18 cellular contexts compared by ENCODE assay signal in genomic region chr1:91842563-91842962, GRCh38. TPM values are rescaled to one million over a fixed set of nuclear protein-coding genes. Genes with fewer than 3 reads are reported as not detected.
DNase-seq lines count a peak whose midpoint lies in the region; ATAC-seq and TF ChIP-seq lines count a peak whose summit lies in the region.
"Had no signal": no experiment of that assay in that cellular context is flagged by ENCODE, and none has a peak within 500 bp of the region (broad histone marks: within the 10 kb centered on the region; RNA-seq: fewer than 3 reads in every experiment).

No MANE protein-coding gene starts in this region.

- TF ChIP-seq CTCF in HEK293 (tag by site-specific recombination; IDR thresholded peaks at IDR 0.05), result no peak

- H2AFZ ChIP-seq in mesenchymal stem cell (ENCODE audit: low read depth, low read length), result no peak overlapping the region

- H3K4me2 ChIP-seq in mesenchymal stem cell (ENCODE audit: low read length, poor library complexity, severe bottlenecking), result no peak overlapping the region

- H3K4me3 ChIP-seq in HEK293 (ENCODE audit: low read depth, low read length), result no peak overlapping the region
- no peak overlapping the region for H3K4me3 ChIP-seq in mesenchymal stem cell (ENCODE audit: insufficient read depth in 1 of 2, low read depth in 1 of 2, low read length in 2 of 2)
- H3K4me3 ChIP-seq in stomach smooth muscle (ENCODE audit: low read length in 2 of 2), result no peak overlapping the region
- H3K4me3 ChIP-seq: Peyer's patch, SK-N-MC had no signal

- H4K8ac ChIP-seq in mesenchymal stem cell (ENCODE audit: low read length), result no peak overlapping the region

- peak overlapping the region in 1 of 2 experiments; percentile 19 for H3K18ac ChIP-seq in mesenchymal stem cell (ENCODE audit: low read depth in 1 of 2, low read length in 2 of 2)

- peaks cover 5% of the 10 kb centered on the region for H3K36me3 Mint-ChIP-seq in central memory CD8-positive, alpha-beta T cell (ENCODE audit: insufficient read depth)
- H3K36me3 Mint-ChIP-seq in T-cell, result peaks cover 12% of the 10 kb centered on the region
- H3K36me3 Mint-ChIP-seq: IgD-negative memory B cell had no signal

- no peak overlapping the region for H3K4me3 Mint-ChIP-seq in central memory CD8-positive, alpha-beta T cell
- no peak overlapping the region for H3K4me3 Mint-ChIP-seq in T-cell
- H3K4me3 Mint-ChIP-seq: IgD-negative memory B cell had no signal

- DNase-seq in central memory CD8-positive, alpha-beta T cell (ENCODE audit: low spot score in 2 of 2), result no peak
- DNase-seq in mesenchymal stem cell, result no peak
- DNase-seq in HPDE6-E6E7 (ENCODE audit: extremely low spot score), result no peak
- DNase-seq in T-cell, result no peak
- DNase-seq in iPS-NIHi7 (ENCODE audit: extremely low spot score), result no peak
- no peak for DNase-seq in NCI-H1105 (lab: John Stamatoyannopoulos, UW)
- DNase-seq: GF-D8, GOT3, NCI-H1417, NCI-H2029, NCI-H510A, Peyer's patch, Right ventricle myocardium superior had no signal

- H3K9me3 ChIP-seq in HEK293 (ENCODE audit: control insufficient read depth, insufficient read depth, low read depth, low read length) (no peaks in the 10 kb centered on the region), mesenchymal stem cell (ENCODE audit: control insufficient read depth, low read length) (no peaks in the 10 kb centered on the region), stomach smooth muscle (ENCODE audit: control insufficient read depth in 2 of 2, low read length in 2 of 2) (peaks cover 0 to 8% of the 10 kb centered on the region in 2 donors)
- H3K9me3 ChIP-seq: Peyer's patch had no signal

- H2BK12ac ChIP-seq in mesenchymal stem cell (ENCODE audit: low read length in 2 of 2), result no peak overlapping the region

- H3K27ac Mint-ChIP-seq in central memory CD8-positive, alpha-beta T cell (ENCODE audit: low read depth), result peak overlapping the region; percentile 47
- H3K27ac Mint-ChIP-seq in T-cell, result no peak overlapping the region

- no peak overlapping the region for H2AK5ac ChIP-seq in mesenchymal stem cell (ENCODE audit: low read length, severe bottlenecking)

- H4K91ac ChIP-seq in mesenchymal stem cell (ENCODE audit: low read length), result no peak overlapping the region

- H2BK120ac ChIP-seq in mesenchymal stem cell (ENCODE audit: low read depth, low read length), result no peak overlapping the region

- no peaks in the 10 kb centered on the region for H3K27me3 ChIP-seq in mesenchymal stem cell (ENCODE audit: control insufficient read depth in 1 of 2, insufficient read depth in 1 of 2, low read length in 2 of 2)
- H3K27me3 ChIP-seq in stomach smooth muscle (ENCODE audit: control insufficient read depth in 1 of 2, insufficient read depth in 2 of 2, low read length in 2 of 2), result no peaks in the 10 kb centered on the region
- H3K27me3 ChIP-seq: Peyer's patch had no signal

- H3K4me1 ChIP-seq in HEK293 (ENCODE audit: control insufficient read depth, insufficient read depth, low read length), result peaks cover 30% of the 10 kb centered on the region
- peaks cover 1% of the 10 kb centered on the region for H3K4me1 ChIP-seq in mesenchymal stem cell (ENCODE audit: control insufficient read depth, insufficient read depth, low read depth, low read length)
- peaks cover 23% of the 10 kb centered on the region for H3K4me1 ChIP-seq in stomach smooth muscle (ENCODE audit: control insufficient read depth, insufficient read depth, low read length)

- peaks cover 24% of the 10 kb centered on the region for H3K79me1 ChIP-seq in mesenchymal stem cell (replicated peaks; ENCODE audit: low read length, poor library complexity, severe bottlenecking)

- H3K27me3 Mint-ChIP-seq in central memory CD8-positive, alpha-beta T cell, result no peaks in the 10 kb centered on the region
- no peaks in the 10 kb centered on the region for H3K27me3 Mint-ChIP-seq in T-cell

- no peak overlapping the region for H2BK5ac ChIP-seq in mesenchymal stem cell (ENCODE audit: low read depth, low read length, poor library complexity, severe bottlenecking)

- peak overlapping the region; percentile 10 for H3K9ac ChIP-seq in mesenchymal stem cell (ENCODE audit: low read length)
- H3K9ac ChIP-seq in stomach smooth muscle (ENCODE audit: low read length in 2 of 2), result no peak overlapping the region

- CTCF ChIA-PET in HEK293 (lab: Yijun Ruan, JAX) (interaction anchor here (0.7 kb wide), 1 partner anchor 17 kb away, joined by 4 read pairs; no protein-coding TSS in a partner anchor), T-cell (lab: Charles Lee) (interaction anchor here in 1 of 2 donors (0.5 kb wide), 1 partner anchor 197 kb away, joined by 4 read pairs; no protein-coding TSS in a partner anchor)

- POLR2A ChIA-PET in HEK293 (lab: Yijun Ruan, JAX) (no interaction called here), T-cell (lab: Charles Lee) (interaction anchor here in 1 of 2 donors (0.9 kb wide), 1 partner anchor 9 kb away, joined by 4 read pairs; no protein-coding TSS in a partner anchor)

- no peak overlapping the region for H3K4ac ChIP-seq in mesenchymal stem cell (ENCODE audit: low read depth in 1 of 2, low read length in 2 of 2)

- ATAC-seq in central memory CD8-positive, alpha-beta T cell (replicated peaks; ENCODE audit: extremely low read depth, poor library complexity, severe bottlenecking), result no peak
- ATAC-seq in T-cell (replicated peaks in 1 of 4), result no peak

- H3K36me3 ChIP-seq in HEK293 (ENCODE audit: control insufficient read depth in 2 of 2, insufficient read depth in 1 of 2, low read length in 2 of 2) (no peaks in the 10 kb centered on the region), mesenchymal stem cell (ENCODE audit: control insufficient read depth in 1 of 2, insufficient read depth in 2 of 2, low read depth in 1 of 2, low read length in 2 of 2) (peaks cover 0 to 46% of the 10 kb centered on the region in 2 experiments), stomach smooth muscle (ENCODE audit: control insufficient read depth in 2 of 2, insufficient read depth in 2 of 2, low read length in 2 of 2) (no peaks in the 10 kb centered on the region)
- H3K36me3 ChIP-seq: Peyer's patch had no signal

- H3K4me1 Mint-ChIP-seq in central memory CD8-positive, alpha-beta T cell, result peaks cover 65% of the 10 kb centered on the region
- H3K4me1 Mint-ChIP-seq in T-cell, result peaks cover 14 to 60% (median 35%) of the 10 kb centered on the region in 3 donors
- H3K4me1 Mint-ChIP-seq: IgD-negative memory B cell had no signal

- no peak overlapping the region for H3K23ac ChIP-seq in mesenchymal stem cell (ENCODE audit: low read length in 2 of 2)

- H3K9me3 Mint-ChIP-seq in central memory CD8-positive, alpha-beta T cell, result no peaks in the 10 kb centered on the region
- peaks cover 0 to 6% (median 5%) of the 10 kb centered on the region in 3 donors for H3K9me3 Mint-ChIP-seq in T-cell
- H3K9me3 Mint-ChIP-seq: IgD-negative memory B cell had no signal

- H2BK15ac ChIP-seq in mesenchymal stem cell (ENCODE audit: low read depth, poor library complexity, severe bottlenecking), result no peak overlapping the region

- no peak overlapping the region for H3K14ac ChIP-seq in mesenchymal stem cell (ENCODE audit: low read length in 2 of 2)

- no peak overlapping the region for H3K27ac ChIP-seq in HEK293 (ENCODE audit: extremely low read depth, low read depth, low read length)
- H3K27ac ChIP-seq in mesenchymal stem cell (ENCODE audit: low read length, poor library complexity, severe bottlenecking), result no peak overlapping the region
- peak overlapping the region; percentile 11 for H3K27ac ChIP-seq in stomach smooth muscle (ENCODE audit: low read length)
- H3K27ac ChIP-seq: C4-2B, Peyer's patch, SK-N-MC had no signal

TF ChIP-seq in HEK293, 187 proteins besides CTCF, POLR2A, EP300 and RAD21 (continues in another document):
- TF ChIP-seq OSR2 (tag by site-specific recombination; IDR thresholded peaks at IDR 0.05) (peak; percentile 31; the same call in 1 of the 2 replicates), ZNF561 (tag by site-specific recombination; IDR thresholded peaks at IDR 0.05; ENCODE audit: borderline replicate concordance) (no peak), ZNF626 (tag by site-specific recombination; IDR thresholded peaks at IDR 0.05) (no peak), YY2 (tag by site-specific recombination; IDR thresholded peaks at IDR 0.05) (no peak), KLF10 (tag by site-specific recombination; IDR thresholded peaks at IDR 0.05) (no peak), ZFHX2 (tag by site-specific recombination; conservative IDR thresholded peaks at IDR 0.05) (no peak), PRDM6 (tag by site-specific recombination; IDR thresholded peaks at IDR 0.05) (peak; percentile 74), ZNF175 (tag by site-specific recombination; IDR thresholded peaks at IDR 0.05) (no peak), ZNF521 (tag by site-specific recombination; IDR thresholded peaks at IDR 0.05) (no peak), GLIS2 (tag by site-specific recombination; IDR thresholded peaks at IDR 0.05) (no peak), ELK4 (IDR thresholded peaks at IDR 0.05; ENCODE audit: borderline replicate concordance, low read depth, low read length) (no peak)

RNA-seq across cellular contexts. Expression of gene TGFBR3, which starts 43.4 kb away (rescaled TPM):
- 10.0 TPM for polyA plus RNA-seq in mesenchymal stem cell (2013, experiment 1 of 2)
- polyA plus RNA-seq in mesenchymal stem cell (2013, experiment 2 of 2), result 10.3 TPM
- 10 to 100 TPM; 17.5 to 65.4 (median 36.4) TPM for total RNA-seq in T-cell
